In genomic region chr15:27627623-27628022, GRCh38 we compare ENCODE assay signal across 28 cellular contexts.
"Had no signal": no experiment of that assay in that cellular context is flagged by ENCODE, and none has a peak within 500 bp of the region (broad histone marks: within the 10 kb centered on the region; RNA-seq: fewer than 3 reads in every experiment).

No MANE protein-coding gene starts in this region.

- DNase-seq: cortex of kidney; effector CD8-positive, alpha-beta T cell; effector memory CD8-positive, alpha-beta T cell; endodermal cell; erythroblast; esophagus squamous epithelium; foreskin fibroblast; foreskin melanocyte; gastrocnemius medialis; glutamatergic neuron; head of caudate nucleus; heart right ventricle; hippocampal formation; left cardiac atrium; left lung; left ventricle myocardium superior; lower lobe of right lung; mesenchymal stem cell; mucosa of descending colon; naive B cell; naive thymus-derived CD8-positive, alpha-beta T cell had no signal

- H3K27me3 ChIP-seq: esophagus squamous epithelium, gastrocnemius medialis, heart right ventricle, left lung had no signal

- FAIRE-seq: endometrium, islet of Langerhans, keratinocyte had no signal

- H3K4me3 ChIP-seq: esophagus squamous epithelium, gastrocnemius medialis, heart right ventricle, left lung, lower lobe of right lung, mucosa of descending colon had no signal

- H3K9me3 ChIP-seq: gastrocnemius medialis had no signal

- H3K4me1 Mint-ChIP-seq: naive B cell; naive thymus-derived CD8-positive, alpha-beta T cell had no signal

- ATAC-seq: effector memory CD8-positive, alpha-beta T cell; esophagus mucosa; gastrocnemius medialis; heart right ventricle; left cardiac atrium; left lung; left ventricle myocardium superior; lower lobe of right lung; mucosa of descending colon; naive thymus-derived CD8-positive, alpha-beta T cell had no signal

- H3K36me3 ChIP-seq: esophagus squamous epithelium, gastrocnemius medialis, heart right ventricle, left lung, lower lobe of right lung had no signal

- H3K4me1 ChIP-seq: esophagus squamous epithelium, gastrocnemius medialis, heart right ventricle, left lung, lower lobe of right lung had no signal

- H3K4me3 Mint-ChIP-seq: dendritic cell treated with granulocyte-macrophage colony-stimulating factor and Interleukin-4, amounts not matched to agents 40 ng/mL and 50 ng/mL, for 4 days; effector memory CD8-positive, alpha-beta T cell; endodermal cell; mesothelial cell of epicardium; naive B cell; naive thymus-derived CD8-positive, alpha-beta T cell had no signal

- H3K27me3 Mint-ChIP-seq: dendritic cell treated with granulocyte-macrophage colony-stimulating factor and Interleukin-4, amounts not matched to agents 40 ng/mL and 50 ng/mL, for 4 days; effector memory CD8-positive, alpha-beta T cell; naive B cell had no signal

- H3K27ac ChIP-seq: epithelial cell of prostate, esophagus squamous epithelium, gastrocnemius medialis, heart right ventricle, left lung, lower lobe of right lung had no signal

- H3K27ac Mint-ChIP-seq: dendritic cell treated with granulocyte-macrophage colony-stimulating factor and Interleukin-4, amounts not matched to agents 40 ng/mL and 50 ng/mL, for 4 days; endodermal cell; mesothelial cell of epicardium; naive B cell; naive thymus-derived CD8-positive, alpha-beta T cell had no signal
